ENCODE assay signal across 8 cellular contexts in the genomic region with DNA sequence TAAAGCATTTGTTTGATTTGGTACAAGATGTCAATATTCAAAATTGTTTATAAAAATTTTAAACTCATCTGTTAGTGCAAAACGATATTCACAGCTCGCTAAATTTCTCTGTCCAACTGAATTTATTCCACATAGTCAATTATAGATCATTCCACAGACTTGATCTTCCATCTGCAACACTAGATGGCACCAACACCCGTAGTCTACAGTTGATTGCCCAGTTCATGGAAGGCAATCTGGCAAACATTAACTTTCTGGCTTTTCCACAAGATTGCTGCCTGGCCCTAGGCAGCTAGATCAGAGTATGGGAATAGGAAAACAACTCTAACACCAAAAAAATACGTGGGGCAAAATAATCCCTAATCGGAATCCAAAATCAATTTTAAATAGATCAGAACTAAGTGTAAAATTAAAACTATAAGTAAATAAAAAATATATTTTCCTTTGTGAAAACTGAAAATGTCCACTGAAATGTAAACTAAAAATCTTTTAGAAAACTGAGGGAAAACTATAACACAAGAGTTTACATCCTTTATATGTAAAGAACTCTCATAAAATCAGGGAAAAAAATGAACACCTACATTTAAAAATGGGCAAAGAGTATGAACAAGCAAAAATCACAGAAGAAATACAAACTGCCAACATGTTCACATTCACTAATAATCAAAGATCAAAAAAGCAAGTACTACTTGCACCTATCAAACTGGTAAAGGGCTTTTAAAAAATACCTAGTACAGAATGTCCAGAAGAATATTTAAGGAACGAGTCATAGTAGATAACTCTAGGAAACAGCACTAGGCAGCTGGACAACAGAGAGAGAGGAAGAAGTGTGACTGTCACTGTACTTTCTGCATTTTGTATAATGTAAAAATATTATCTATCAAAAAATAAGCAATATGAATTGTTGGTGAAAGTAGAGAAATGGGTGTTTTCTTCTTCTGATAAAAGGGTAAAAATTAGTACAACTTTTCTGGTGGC. TPM values are rescaled to one million over a fixed set of nuclear protein-coding genes. Genes with fewer than 3 reads are reported as not detected.
A peak's percentile ranks its signal among the peaks of the same experiment; 100 is the strongest.
DNase-seq lines count a peak whose midpoint lies in the region; ATAC-seq, FAIRE-seq and TF ChIP-seq lines count a peak whose summit lies in the region.

No MANE protein-coding gene starts in this region.

- TF ChIP-seq EP300 in GM12878 (IDR thresholded peaks at IDR 0.05; ENCODE audit: borderline replicate concordance in 1 of 2, control insufficient read depth in 1 of 2, low read depth in 2 of 2, low read length in 2 of 2) = no peak

- TF ChIP-seq POLR2A in HCT116 (IDR thresholded peaks at IDR 0.05; ENCODE audit: borderline replicate concordance, extremely low read depth, insufficient read depth, insufficient read length) = no peak
- TF ChIP-seq POLR2A in GM12878 (IDR thresholded peaks at IDR 0.05; ENCODE audit: low read depth, low read length) = no peak

- H3F3A ChIP-seq in PC-9 (ENCODE audit: insufficient read depth, low read depth) = peaks cover 97% of the 10 kb centered on the region
- peaks cover 5% of the 10 kb centered on the region for H3F3A ChIP-seq in smooth muscle cell (ENCODE audit: low read depth)

- POLR2A ChIA-PET in HCT116 (lab: Charles Lee) = no interaction called here
- POLR2A ChIA-PET in PC-9 (lab: Charles Lee; ENCODE audit: unreplicated experiment) = interaction anchor here (0.7 to 0.8 kb wide), 3 partner anchors 35 to 574 kb away, joined by 3 to 4 read pairs (median 4); no protein-coding TSS in a partner anchor
- POLR2A ChIA-PET in GM12878 (lab: Charles Lee) = interaction anchor here (1.1 kb wide), 1 partner anchor 12 kb away, joined by 3 read pairs; no protein-coding TSS in a partner anchor

- TF ChIP-seq RAD21 in HCT116 (IDR thresholded peaks at IDR 0.05; ENCODE audit: low read depth) (peak; percentile 84), GM12878 (IDR thresholded peaks at IDR 0.05; ENCODE audit: insufficient read depth, low read depth, low read length) (peak; percentile 93)

- H4K20me1 ChIP-seq in HCT116 (ENCODE audit: insufficient read depth) = peaks cover 61% of the 10 kb centered on the region; the same call in 1 of the 2 replicates
- H4K20me1 ChIP-seq in PC-9 (ENCODE audit: insufficient read depth) = peaks cover 100% of the 10 kb centered on the region
- no peaks in the 10 kb centered on the region for H4K20me1 ChIP-seq in GM12878 (ENCODE audit: control insufficient read depth, insufficient read depth)
- H4K20me1 ChIP-seq in smooth muscle cell (ENCODE audit: low read depth) = peaks cover 100% of the 10 kb centered on the region

- 0 out of 4 replicates have a peak, but pooled peaks cover 0 to 4% of the 10 kb centered on the region in 2 experiments for H3K36me3 ChIP-seq in HCT116 (ENCODE audit: control insufficient read depth in 1 of 2, insufficient read depth in 2 of 2, low read length in 2 of 2)
- H3K36me3 ChIP-seq in PC-9 (ENCODE audit: low read depth) = peaks cover 47% of the 10 kb centered on the region
- H3K36me3 ChIP-seq in GM12878 (ENCODE audit: control insufficient read depth in 2 of 2, insufficient read depth in 2 of 2, low read length in 1 of 2) = 0 out of 4 replicates have a peak, but pooled peaks cover 0 to 4% of the 10 kb centered on the region in 2 experiments
- no peaks in the 10 kb centered on the region for H3K36me3 ChIP-seq in smooth muscle cell (ENCODE audit: low read depth)

- SMC1A ChIA-PET in GM12878 (lab: Charles Lee; ENCODE audit: uncharacterized antibody, unreplicated experiment) = interaction anchor here (0.6 to 12.9 kb wide), 11 partner anchors 10 to 177 kb away, joined by 3 to 260 read pairs (median 6); partner anchors contain the start of gene RTN4

- H3K4me2 ChIP-seq in HCT116 (ENCODE audit: low read length) (peak overlapping the region; percentile 54), PC-9 (peak overlapping the region; percentile 31), GM12878 (ENCODE audit: control insufficient read depth, insufficient read depth) (no peak overlapping the region), smooth muscle cell (peak overlapping the region; percentile 18)

- no peaks in the 10 kb centered on the region for H3K9me2 ChIP-seq in HCT116 (ENCODE audit: insufficient read depth)
- no peaks in the 10 kb centered on the region for H3K9me2 ChIP-seq in PC-9 (ENCODE audit: insufficient read depth)

- TF ChIP-seq CTCF in HCT116 (IDR thresholded peaks at IDR 0.05 in 2 of 3, conservative IDR thresholded peaks at IDR 0.05 in 1 of 3; ENCODE audit: borderline replicate concordance in 1 of 3, insufficient read depth in 1 of 3, low read depth in 2 of 3, low read length in 2 of 3) = peak; percentile 58 to 75 (median 70)
- TF ChIP-seq CTCF in PC-9 (conservative IDR thresholded peaks at IDR 0.05) = peak; percentile 83
- peak; percentile 51 to 64 (median 55); a peak in 5 of 6 replicates for TF ChIP-seq CTCF in GM12878 (IDR thresholded peaks at IDR 0.05 in 2 of 3, conservative IDR thresholded peaks at IDR 0.05 in 1 of 3; ENCODE audit: control insufficient read depth in 2 of 3, extremely low read depth in 1 of 3, insufficient read depth in 1 of 3, low read depth in 3 of 3, low read length in 3 of 3)
- peak; percentile 57 for TF ChIP-seq CTCF in smooth muscle cell (IDR thresholded peaks at IDR 0.05; ENCODE audit: borderline replicate concordance, insufficient read depth, poor library complexity, severe bottlenecking)

- in situ Hi-C loops in GM12878 (cut with MboI) = loop anchor here (5.0 kb wide), 1 partner anchor 152 kb away; no protein-coding TSS in a partner anchor

- no peak for FAIRE-seq in GM12878 (lab: Jason Lieb, UNC)

- CTCF ChIA-PET in HCT116 (lab: Charles Lee) (interaction anchor here (1.0 to 1.7 kb wide), 7 partner anchors 26 to 162 kb away, joined by 3 to 8 read pairs (median 3); no protein-coding TSS in a partner anchor), PC-9 (lab: Charles Lee) (interaction anchor here (0.5 to 0.6 kb wide), 4 partner anchors 153 to 757 kb away, joined by 3 to 6 read pairs (median 4); no protein-coding TSS in a partner anchor), GM12878 (lab: Yijun Ruan, JAX) (interaction anchor here (0.6 to 14.8 kb wide), 14 partner anchors 10 to 311 kb away, joined by 3 to 342 read pairs (median 3); no protein-coding TSS in a partner anchor)

- peak; percentile 60 for DNase-seq in D341Med (ENCODE audit: low spot score)
- DNase-seq in HCT116 (ENCODE audit: low read depth, low spot score) = peak; percentile 54
- DNase-seq in PC-9 = peak; percentile 40 to 76
- DNase-seq in GM12878 (ENCODE audit: low read depth, low spot score) = no peak
- DNase-seq in hippocampal formation (lab: John Stamatoyannopoulos, UW) = peak; percentile 32 to 83
- DNase-seq in smooth muscle cell (lab: John Stamatoyannopoulos, UW; ENCODE audit: unreplicated experiment) = no peak

- 49% methylated on average over 6 of the region's 6 CpGs for WGBS in GM12878 (ENCODE audit: insufficient coverage, insufficient replicate concordance, low lambda C conversion rate, missing lambda C conversion rate)
- 54% methylated on average over 6 of the region's 6 CpGs for WGBS in smooth muscle cell (ENCODE audit: low lambda C conversion rate)

- H3K4me1 ChIP-seq in HCT116 (ENCODE audit: control insufficient read depth in 1 of 2, insufficient read depth in 2 of 2, low read length in 2 of 2) (peaks cover 32 to 59% of the 10 kb centered on the region in 2 experiments), PC-9 (replicated peaks; ENCODE audit: insufficient read depth) (peaks cover 89% of the 10 kb centered on the region), GM12878 (ENCODE audit: control insufficient read depth, insufficient read depth, low read length) (peaks cover 15% of the 10 kb centered on the region; the same call in 1 of the 2 replicates), smooth muscle cell (ENCODE audit: low read depth) (peaks cover 46% of the 10 kb centered on the region)

- H3K27ac ChIP-seq in HCT116 (ENCODE audit: low read depth, low read length) (no peak overlapping the region; the same call in 1 of the 2 replicates), PC-9 (peak overlapping the region; percentile 35), GM12878 (ENCODE audit: control insufficient read depth, insufficient read depth) (no peak overlapping the region), smooth muscle cell (ENCODE audit: low read depth) (peak overlapping the region; percentile 76)

- no peak overlapping the region for H3K4me3 ChIP-seq in HCT116 (replicated peaks in 1 of 2; ENCODE audit: low read depth in 1 of 2, low read length in 2 of 2)
- H3K4me3 ChIP-seq in PC-9 = peak overlapping the region; percentile 9
- no peak overlapping the region for H3K4me3 ChIP-seq in GM12878
- peak overlapping the region; percentile 4 for H3K4me3 ChIP-seq in smooth muscle cell

- H3K9me3 ChIP-seq in HCT116 (ENCODE audit: control insufficient read depth in 1 of 2, insufficient read depth in 1 of 2, low read depth in 1 of 2, low read length in 2 of 2) = no peaks in the 10 kb centered on the region
- H3K9me3 ChIP-seq in PC-9 (ENCODE audit: insufficient read depth, low read depth) = no peaks in the 10 kb centered on the region
- no peaks in the 10 kb centered on the region; the same call in 1 of the 3 replicates for H3K9me3 ChIP-seq in GM12878 (replicated peaks; ENCODE audit: control insufficient read depth, insufficient read depth, low read length)
- no peaks in the 10 kb centered on the region for H3K9me3 ChIP-seq in smooth muscle cell (replicated peaks; ENCODE audit: low read depth)

- ATAC-seq in HCT116 (peak; percentile 89), GM12878 (peak; percentile 49), GM18868 (IDR thresholded peaks at IDR 0.05; ENCODE audit: unreplicated experiment) (no peak), GM18867 (IDR thresholded peaks at IDR 0.05; ENCODE audit: unreplicated experiment) (no peak)

- no peak overlapping the region for H2AFZ ChIP-seq in HCT116 (ENCODE audit: low read depth, low read length, poor library complexity, severe bottlenecking)
- no peak overlapping the region for H2AFZ ChIP-seq in PC-9
- no peak overlapping the region for H2AFZ ChIP-seq in GM12878 (ENCODE audit: control insufficient read depth, low read depth, low read length)
- H2AFZ ChIP-seq in smooth muscle cell (ENCODE audit: low read depth) = no peak overlapping the region

- H3K27me3 ChIP-seq in HCT116 (ENCODE audit: insufficient read depth, low read length) (no peaks in the 10 kb centered on the region), PC-9 (ENCODE audit: insufficient read depth, low read depth) (no peaks in the 10 kb centered on the region), GM12878 (replicated peaks in 1 of 2; ENCODE audit: control insufficient read depth in 2 of 2, insufficient read depth in 2 of 2, low read length in 1 of 2) (no peaks in the 10 kb centered on the region), smooth muscle cell (ENCODE audit: low read depth) (no peaks in the 10 kb centered on the region)

- no TSS peak for BruUV-seq in HCT116 (replicated peaks; lab: Mats Ljungman, UMichigan)
- no TSS peak for BruUV-seq in PC-9 (replicated peaks; lab: Mats Ljungman, UMichigan)
- BruUV-seq in GM12878 (replicated peaks; lab: Mats Ljungman, UMichigan) = no TSS peak

- peaks cover 100% of the 10 kb centered on the region for H3K79me2 ChIP-seq in HCT116 (ENCODE audit: insufficient read depth, low read length)
- H3K79me2 ChIP-seq in PC-9 (ENCODE audit: low read depth) = peaks cover 100% of the 10 kb centered on the region
- peaks cover 48% of the 10 kb centered on the region for H3K79me2 ChIP-seq in GM12878 (ENCODE audit: control insufficient read depth, insufficient read depth, low read length)
- peaks cover 100% of the 10 kb centered on the region for H3K79me2 ChIP-seq in smooth muscle cell (ENCODE audit: low read depth)

- H3K9ac ChIP-seq in HCT116 (ENCODE audit: low read length) (no peak overlapping the region), GM12878 (ENCODE audit: control insufficient read depth, insufficient read depth, low read length) (no peak overlapping the region), smooth muscle cell (ENCODE audit: low read depth) (no peak overlapping the region)

- RAD21 ChIA-PET in HCT116 (lab: Charles Lee; ENCODE audit: low non-redundant PET in 1 of 2, low total read pairs in 2 of 2, uncharacterized antibody in 2 of 2, unreplicated experiment in 2 of 2) = no interaction called here
- RAD21 ChIA-PET in GM12878 (lab: Charles Lee; ENCODE audit: unreplicated experiment) = interaction anchor here (0.8 to 5.9 kb wide), 6 partner anchors 35 to 160 kb away, joined by 4 to 49 read pairs (median 8); partner anchors contain the start of gene RTN4

- intact Hi-C loops in HCT116 (cut with micrococcal nuclease) = loop anchor here (1.0 to 10.0 kb wide), 4 partner anchors 153 to 350 kb away; partner anchors contain the start of genes CLHC1 and RPS27A
- intact Hi-C loops in PC-9 (cut with micrococcal nuclease; ENCODE audit: unreplicated experiment) = loop anchor here (1.0 to 10.0 kb wide), 6 partner anchors 35 to 417 kb away; partner anchors contain the start of genes CLHC1, RPS27A and RTN4
- intact Hi-C loops in GM12878 (cut with micrococcal nuclease; ENCODE audit: unreplicated experiment) = loop anchor here (1.0 to 5.0 kb wide), 4 partner anchors 36 to 253 kb away; partner anchors contain the start of gene RTN4

RNA-seq across cellular contexts. Expression of gene RTN4, which starts 35.0 kb away (rescaled TPM):
- total RNA-seq in HCT116 (2021; ENCODE audit: unreplicated experiment) (221 TPM), PC-9 (2021) (342 and 343 TPM in 2 replicates), GM12878 (2014; rRNA removed) (55.5 and 56.0 TPM in 2 replicates), GM12878 (2014; rRNA removed; fragmentation: Illumina TruSeq; extraction: Trizol) (65.5 and 69.7 TPM in 2 replicates), GM12878 (2021) (133 TPM in 2 replicates), smooth muscle cell (246 and 295 TPM in 2 replicates)
- polyA plus RNA-seq in HCT116 (2012) = 156 and 174 TPM in 2 replicates
- 114 and 117 TPM in 2 replicates for total RNA-seq in GM12878 (2013; cell fraction: nucleolus; rRNA removed)
- polyA plus RNA-seq in GM12878 (2011; ENCODE audit: low read depth) = 56.1 TPM
- polyA plus RNA-seq in GM12878 (2011; rRNA removed) (94.3 and 135 TPM in 2 replicates), GM12878 (2014; fragmentation: Illumina TruSeq; extraction: Trizol) (130 and 166 TPM in 2 replicates), GM12878 (2014; fragmentation: Nextera tagmentation; extraction: Ambion mirVana) (100 to 1,000 TPM in 1 of 2 experiments, 10 to 100 TPM in 1; 68.0 to 112 TPM), GM12878 (2014; rRNA removed) (71.2 and 72.6 TPM in 2 replicates), GM12878 (2016; fragmentation: Nextera tagmentation; extraction: Ambion mirVana) (10 to 100 TPM; 78.4 to 88.1 TPM), smooth muscle cell (335 and 371 TPM in 2 replicates)
- 31.6 and 46.1 TPM in 2 replicates for polyA plus RNA-seq in GM12878 (2011; cell fraction: cytosol; rRNA removed)
- polyA plus RNA-seq in GM12878 (2011; cell fraction: nucleus; rRNA removed) = 43.0 and 55.6 TPM in 2 replicates
- polyA plus RNA-seq in GM12878 (2012) = 94.6 and 95.7 TPM in 2 replicates
- 50.2 and 64.6 TPM in 2 replicates for polyA minus RNA-seq in GM12878 (2011; rRNA and poly(A)+ RNA removed)
- 23.1 and 32.0 TPM in 2 replicates for polyA minus RNA-seq in GM12878 (2011; cell fraction: cytosol; rRNA and poly(A)+ RNA removed)
- polyA minus RNA-seq in GM12878 (2011; cell fraction: nucleus; rRNA and poly(A)+ RNA removed) = 25.6 and 43.1 TPM in 2 replicates

Comparison
In these comparisons a context has a peak if more than half of its experiments do, and no peak if none do; other contexts are left out.
1. DNase-seq: peak in D341Med (single experiment), HCT116 (single experiment), PC-9 (2 of 2) and hippocampal formation (2 of 2); none in GM12878 (single experiment) and smooth muscle cell (single experiment).
2. ATAC-seq: peak in HCT116 (single experiment) and GM12878 (single experiment); none in GM18868 (single experiment) and GM18867 (single experiment).
3. H3K27ac ChIP-seq: peak in PC-9 (single experiment) and smooth muscle cell (single experiment); none in HCT116 (single experiment) and GM12878 (single experiment).
4. H3K4me3 ChIP-seq: peak in PC-9 (single experiment) and smooth muscle cell (single experiment); none in HCT116 (0 of 2) and GM12878 (single experiment).
5. Peak in every context shown above with its lines, with median percentiles within 50 percentile points of each other: CTCF ChIP-seq.